In genomic region chr5:15056988-15057592, GRCh38 we compare ENCODE assay signal across 34 cellular contexts.
"Had no signal": no experiment of that assay in that cellular context is flagged by ENCODE, and none has a peak within 500 bp of the region (broad histone marks: within the 10 kb centered on the region; RNA-seq: fewer than 3 reads in every experiment).

No MANE protein-coding gene starts in this region.

- H3K9me3 Mint-ChIP-seq: activated B cell treated with CpG ODN at 0.5 μM for 24 hours; activated CD4-positive, alpha-beta memory T cell treated with anti-CD3 and anti-CD28 coated beads for 36 hours; activated CD4-positive, alpha-beta T cell treated with anti-CD3 and anti-CD28 coated beads, Interleukin-2, amount 10 ng/mL, durations not matched to agents 24 days and 14 days; activated CD8-positive, alpha-beta T cell treated with anti-CD3 and anti-CD28 coated beads for 36 hours; activated T-helper 1 cell treated with anti-CD3 and anti-CD28 coated beads, Interleukin-12 subunit alpha, Interleukin-12 subunit beta, Interleukin-2, Interleukin-4 antibody, amounts not matched to agents 30 ng/mL and 10 ng/mL and 1 ng/mL, durations not matched to agents 14 hours and 24 hours and 36 hours; T-helper 1 cell treated with Interleukin-12 subunit alpha and Interleukin-12 subunit beta and Interleukin-4 antibody, amounts not matched to agents 30 μg/mL and 1 μg/mL, for 36 hours; T-helper 2 cell treated with Interferon-gamma antibody and Interleukin-4, amounts not matched to agents 5 μg/mL and 100 μg/mL, for 36 hours had no signal

- H3K36me3 ChIP-seq: adrenal gland, brain microvascular endothelial cell, breast epithelium had no signal

- H3K36me3 Mint-ChIP-seq: activated CD4-positive, alpha-beta memory T cell treated with anti-CD3 and anti-CD28 coated beads for 36 hours; activated naive CD8-positive, alpha-beta T cell treated with anti-CD3 and anti-CD28 coated beads for 36 hours had no signal

- H3K27ac ChIP-seq: adrenal gland, body of pancreas, brain microvascular endothelial cell, breast epithelium, VCaP had no signal

- H3K4me3 ChIP-seq: adrenal gland, body of pancreas, breast epithelium had no signal

- H3K27ac Mint-ChIP-seq: activated B cell treated with CpG ODN at 0.5 μM for 24 hours; activated CD4-positive, alpha-beta memory T cell treated with anti-CD3 and anti-CD28 coated beads for 36 hours; activated CD4-positive, alpha-beta T cell treated with anti-CD3 and anti-CD28 coated beads, Interleukin-2, amount 10 ng/mL, durations not matched to agents 24 days and 14 days; activated CD8-positive, alpha-beta T cell treated with anti-CD3 and anti-CD28 coated beads for 36 hours; activated naive CD4-positive, alpha-beta T cell treated with anti-CD3 and anti-CD28 coated beads for 36 hours; activated naive CD4-positive, alpha-beta T cell treated with anti-CD3 and anti-CD28 coated beads, Interleukin-2, amount 50 U/mL, for 72 hours; activated naive CD8-positive, alpha-beta T cell treated with anti-CD3 and anti-CD28 coated beads for 36 hours; activated T-cell treated with anti-CD3 and anti-CD28 coated beads, Interleukin-2, amount 50 U/mL, for 72 hours; activated T-helper 1 cell treated with anti-CD3 and anti-CD28 coated beads, Interleukin-12 subunit alpha, Interleukin-12 subunit beta, Interleukin-2, Interleukin-4 antibody, amounts not matched to agents 30 ng/mL and 10 ng/mL and 1 ng/mL, durations not matched to agents 14 hours and 24 hours and 36 hours; activated T-helper 17 cell treated with anti-CD3 and anti-CD28 coated beads, Interleukin-2, amount 50 U/mL, for 72 hours; T-helper 1 cell treated with Interleukin-12 subunit alpha and Interleukin-12 subunit beta and Interleukin-4 antibody, amounts not matched to agents 30 μg/mL and 1 μg/mL, for 36 hours; T-helper 2 cell treated with Interferon-gamma antibody and Interleukin-4, amounts not matched to agents 5 μg/mL and 100 μg/mL, for 36 hours had no signal

- ATAC-seq: activated CD8-positive, alpha-beta T cell treated with anti-CD3 and anti-CD28 coated beads for 36 hours; activated naive CD4-positive, alpha-beta T cell treated with anti-CD3 and anti-CD28 coated beads, Interleukin-2, amount 50 U/mL, for 72 hours; activated T-cell treated with anti-CD3 and anti-CD28 coated beads, Interleukin-2, amount 50 U/mL, for 4 hours; activated T-cell treated with anti-CD3 and anti-CD28 coated beads, Interleukin-2, amount 50 U/mL, for 72 hours; activated T-helper 17 cell treated with anti-CD3 and anti-CD28 coated beads, Interleukin-2, amount 50 U/mL, for 72 hours; body of pancreas had no signal

- H3K4me3 Mint-ChIP-seq: activated B cell treated with CpG ODN at 0.5 μM for 24 hours; activated CD4-positive, alpha-beta memory T cell treated with anti-CD3 and anti-CD28 coated beads for 36 hours; activated CD4-positive, alpha-beta T cell treated with anti-CD3 and anti-CD28 coated beads, Interleukin-2, amount 10 ng/mL, durations not matched to agents 24 days and 14 days; activated CD8-positive, alpha-beta T cell treated with anti-CD3 and anti-CD28 coated beads for 36 hours; activated naive CD4-positive, alpha-beta T cell treated with anti-CD3 and anti-CD28 coated beads for 36 hours; activated naive CD8-positive, alpha-beta T cell treated with anti-CD3 and anti-CD28 coated beads for 36 hours; activated T-cell treated with anti-CD3 and anti-CD28 coated beads, Interleukin-2, amount 50 U/mL, for 4 hours; activated T-cell treated with anti-CD3 and anti-CD28 coated beads, Interleukin-2, amount 50 U/mL, for 72 hours; activated T-helper 1 cell treated with anti-CD3 and anti-CD28 coated beads, Interleukin-12 subunit alpha, Interleukin-12 subunit beta, Interleukin-2, Interleukin-4 antibody, amounts not matched to agents 30 ng/mL and 10 ng/mL and 1 ng/mL, durations not matched to agents 14 hours and 24 hours and 36 hours; activated T-helper 17 cell treated with anti-CD3 and anti-CD28 coated beads, Interleukin-2, amount 50 U/mL, for 72 hours; T-helper 1 cell treated with Interleukin-12 subunit alpha and Interleukin-12 subunit beta and Interleukin-4 antibody, amounts not matched to agents 30 μg/mL and 1 μg/mL, for 36 hours; T-helper 2 cell treated with Interferon-gamma antibody and Interleukin-4, amounts not matched to agents 5 μg/mL and 100 μg/mL, for 36 hours had no signal

- H3K4me1 Mint-ChIP-seq: activated B cell treated with CpG ODN at 0.5 μM for 24 hours; activated CD4-positive, alpha-beta T cell treated with anti-CD3 and anti-CD28 coated beads, Interleukin-2, amount 10 ng/mL, durations not matched to agents 24 days and 14 days; activated naive CD8-positive, alpha-beta T cell treated with anti-CD3 and anti-CD28 coated beads for 36 hours; activated T-helper 17 cell treated with anti-CD3 and anti-CD28 coated beads, Interleukin-2, amount 50 U/mL, for 72 hours had no signal

- H3K4me1 ChIP-seq: adrenal gland, body of pancreas, breast epithelium had no signal

- H3K9me3 ChIP-seq: adrenal gland, body of pancreas had no signal

- H3K27me3 ChIP-seq: adrenal gland, body of pancreas, brain microvascular endothelial cell, breast epithelium had no signal

- DNase-seq: activated B cell treated with CpG ODN at 0.5 μM for 24 hours; activated CD4-positive, alpha-beta memory T cell treated with anti-CD3 and anti-CD28 coated beads for 36 hours; activated CD4-positive, alpha-beta T cell treated with anti-CD3 and anti-CD28 coated beads for 4 hours; activated CD4-positive, alpha-beta T cell treated with anti-CD3 and anti-CD28 coated beads, Interleukin-2, amount 10 ng/mL, durations not matched to agents 24 days and 14 days; activated CD4-positive, alpha-beta T cell treated with anti-CD3 and anti-CD28 coated beads, Interleukin-2, amount 50 U/mL, for 1 hour; activated CD4-positive, alpha-beta T cell treated with anti-CD3 and anti-CD28 coated beads, Interleukin-2, amount 50 U/mL, for 4 hours; activated CD4-positive, CD25-positive, alpha-beta regulatory T cell treated with anti-CD3 and anti-CD28 coated beads, Interleukin-2, amount 50 U/mL, for 72 hours; activated CD8-positive, alpha-beta memory T cell treated with anti-CD3 and anti-CD28 coated beads, Interleukin-2, amount 50 U/mL, for 4 hours; activated CD8-positive, alpha-beta T cell treated with anti-CD3 and anti-CD28 coated beads for 36 hours; activated effector memory CD4-positive, alpha-beta T cell treated with anti-CD3 and anti-CD28 coated beads, Interleukin-2, amount 50 U/mL, for 16 hours; activated gamma-delta T cell treated with Interleukin-2 at 50 U/mL for 16 hours; activated naive CD4-positive, alpha-beta T cell; activated naive CD4-positive, alpha-beta T cell treated with anti-CD3 and anti-CD28 coated beads for 36 hours; activated naive CD4-positive, alpha-beta T cell treated with anti-CD3 and anti-CD28 coated beads, Interleukin-2, amount 50 U/mL, for 16 hours; activated naive CD8-positive, alpha-beta T cell treated with anti-CD3 and anti-CD28 coated beads for 36 hours; activated T-cell treated with anti-CD3 and anti-CD28 coated beads for 4 hours; activated T-cell treated with anti-CD3 and anti-CD28 coated beads, Interleukin-2, amount 50 U/mL, for 1 hour; activated T-cell treated with anti-CD3 and anti-CD28 coated beads, Interleukin-2, amount 50 U/mL, for 4 hours; activated T-cell treated with anti-CD3 and anti-CD28 coated beads, Interleukin-2, amount 50 U/mL, for 72 hours; adrenal gland; amniotic stem cell; body of pancreas; brain microvascular endothelial cell; central memory CD4-positive, alpha-beta T cell; T-helper 1 cell; T-helper 2 cell; T-helper 9 cell had no signal
